In genomic region chr7:41003031-41003925, GRCh38 we compare ENCODE assay signal across 8 cellular contexts.
DNase-seq lines count a peak whose midpoint lies in the region; ATAC-seq, FAIRE-seq and TF ChIP-seq lines count a peak whose summit lies in the region.

No MANE protein-coding gene starts in this region.

- DNase-seq in COR-L47 (lab: John Stamatoyannopoulos, UW) = peak; percentile 7
- peak; percentile 80 for DNase-seq in LoVo (ENCODE audit: low spot score)
- DNase-seq in adipocyte (ENCODE audit: low read depth) = peak; percentile 54
- DNase-seq in kidney = no peak
- DNase-seq in upper lobe of left lung = peak in 1 of 2 donors; percentile 60
- no peak for DNase-seq in stimulated activated naive CD4-positive, alpha-beta T cell (lab: John Stamatoyannopoulos, UW)

- no peak overlapping the region for H3K27ac ChIP-seq in kidney (ENCODE audit: low read depth in 2 of 2, low read length in 2 of 2)
- H3K27ac ChIP-seq in upper lobe of left lung = no peak overlapping the region

- H3K4me3 ChIP-seq in adipocyte (ENCODE audit: low read length) (no peak overlapping the region), kidney (ENCODE audit: low read length in 2 of 2) (no peak overlapping the region), upper lobe of left lung (no peak overlapping the region)

- FAIRE-seq in kidney (lab: Jason Lieb, UNC) = no peak

- intact Hi-C loops in kidney (cut with DNase I) = no loop called here

- 68 to 70% methylated on average over 10 of the region's 10 CpGs for WGBS in upper lobe of left lung, 2 donors

- H3K9ac ChIP-seq in adipocyte (ENCODE audit: low read length) (no peak overlapping the region), kidney (ENCODE audit: low read length in 2 of 2) (no peak overlapping the region)

- H3K27me3 ChIP-seq in adipocyte (replicated peaks; ENCODE audit: control insufficient read depth, insufficient read depth, low read length) (no peaks in the 10 kb centered on the region), upper lobe of left lung (no peaks in the 10 kb centered on the region)

- peak; percentile 66 for TF ChIP-seq CTCF in kidney (IDR thresholded peaks at IDR 0.05; ENCODE audit: borderline replicate concordance, extremely low read depth, insufficient read depth)
- TF ChIP-seq CTCF in upper lobe of left lung (IDR thresholded peaks at IDR 0.05) = peak; percentile 22 to 61 (median 56)

- ATAC-seq in GM18519 (IDR thresholded peaks at IDR 0.05; ENCODE audit: low FRiP score, unreplicated experiment) = peak; percentile 62
- no peak for ATAC-seq in upper lobe of left lung (ENCODE audit: low FRiP score in 2 of 2)
- ATAC-seq in GM19395 (IDR thresholded peaks at IDR 0.05; ENCODE audit: unreplicated experiment) = no peak

- H3K36me3 ChIP-seq in adipocyte (ENCODE audit: control insufficient read depth, insufficient read depth, low read length, severe bottlenecking) = no peaks in the 10 kb centered on the region
- H3K36me3 ChIP-seq in kidney (ENCODE audit: control insufficient read depth in 1 of 2, insufficient read depth in 2 of 2, low read length in 2 of 2) = no peaks in the 10 kb centered on the region
- no peaks in the 10 kb centered on the region for H3K36me3 ChIP-seq in upper lobe of left lung

- peaks cover 27% of the 10 kb centered on the region for H3K4me1 ChIP-seq in adipocyte (ENCODE audit: control insufficient read depth, insufficient read depth, low read length)
- no peaks in the 10 kb centered on the region for H3K4me1 ChIP-seq in kidney (ENCODE audit: control insufficient read depth in 1 of 2, insufficient read depth in 1 of 2, low read depth in 1 of 2, low read length in 2 of 2)
- peaks cover 5 to 6% (median 5%) of the 10 kb centered on the region in 4 donors for H3K4me1 ChIP-seq in upper lobe of left lung

- H3K9me3 ChIP-seq in adipocyte (ENCODE audit: control insufficient read depth, low read length) (no peaks in the 10 kb centered on the region), kidney (ENCODE audit: control insufficient read depth in 1 of 2, low read length in 2 of 2) (no peaks in the 10 kb centered on the region), upper lobe of left lung (no peaks in the 10 kb centered on the region)

- no peak for TF ChIP-seq POLR2A in upper lobe of left lung (IDR thresholded peaks at IDR 0.05)

- TF ChIP-seq EP300 in upper lobe of left lung (IDR thresholded peaks at IDR 0.05) = no peak

Comparison
In these comparisons a context has a peak if more than half of its experiments do, and no peak if none do; other contexts are left out.
1. DNase-seq: peak in COR-L47 (single experiment), LoVo (single experiment) and adipocyte (single experiment); none in kidney (single experiment) and stimulated activated naive CD4-positive, alpha-beta T cell (0 of 6).